ENCODE assay signal across 18 cellular contexts in the genomic region with DNA sequence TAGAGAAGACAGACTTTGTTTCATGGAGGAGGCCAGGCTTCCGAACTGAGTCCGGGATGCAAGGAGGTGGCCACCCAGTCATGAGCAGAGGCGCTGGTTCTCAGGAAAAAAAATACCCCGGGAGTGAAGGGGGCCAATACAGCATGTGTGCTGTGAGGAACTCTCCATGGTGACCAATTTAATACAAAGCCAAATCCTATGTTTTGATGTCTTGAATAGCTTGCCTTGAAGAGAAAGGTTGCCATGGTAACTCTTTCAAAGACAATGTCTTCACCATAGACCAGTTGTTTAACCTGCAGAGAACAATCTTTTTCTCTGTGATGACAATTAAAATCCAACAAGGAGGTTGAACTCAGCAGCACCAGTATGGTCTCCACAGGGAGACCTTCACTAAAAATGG.
"Had no signal": no experiment of that assay in that cellular context is flagged by ENCODE, and none has a peak within 500 bp of the region (broad histone marks: within the 10 kb centered on the region; RNA-seq: fewer than 3 reads in every experiment).

No MANE protein-coding gene starts in this region.

- H3K27me3 ChIP-seq: cardiac muscle cell, heart left ventricle, pancreas had no signal

- H3K27ac ChIP-seq: cardiac muscle cell, heart left ventricle, pancreas, thoracic aorta had no signal

- H3K27ac Mint-ChIP-seq: activated B cell treated with CpG ODN at 0.5 μM for 24 hours; activated CD4-positive, alpha-beta T cell treated with anti-CD3 and anti-CD28 coated beads, Interleukin-2, amount 10 ng/mL, durations not matched to agents 24 days and 14 days; activated naive CD4-positive, alpha-beta T cell treated with anti-CD3 and anti-CD28 coated beads for 36 hours; activated T-helper 17 cell treated with anti-CD3 and anti-CD28 coated beads, Interleukin-2, amount 50 U/mL, for 72 hours; nephron progenitor cell; stimulated activated naive CD8-positive, alpha-beta T cell treated with anti-CD3 and anti-CD28 coated beads, Interleukin-15, amount 100 ng/mL, for 72 hours had no signal

- H3K36me3 ChIP-seq: cardiac muscle cell, heart left ventricle, pancreas, thoracic aorta had no signal

- H3K4me1 Mint-ChIP-seq: activated B cell treated with CpG ODN at 0.5 μM for 24 hours; activated CD4-positive, alpha-beta T cell treated with anti-CD3 and anti-CD28 coated beads, Interleukin-2, amount 10 ng/mL, durations not matched to agents 24 days and 14 days; activated T-helper 17 cell treated with anti-CD3 and anti-CD28 coated beads, Interleukin-2, amount 50 U/mL, for 72 hours; nephron progenitor cell; stimulated activated naive CD8-positive, alpha-beta T cell treated with anti-CD3 and anti-CD28 coated beads, Interleukin-15, amount 100 ng/mL, for 72 hours had no signal

- H3K9me3 ChIP-seq: pancreas, thoracic aorta had no signal

- FAIRE-seq: astrocyte, colon, islet of Langerhans, pancreas had no signal

- ATAC-seq: activated T-helper 17 cell treated with anti-CD3 and anti-CD28 coated beads, Interleukin-2, amount 50 U/mL, for 72 hours; heart left ventricle; left lobe of liver; pancreas; stimulated activated naive CD8-positive, alpha-beta T cell treated with anti-CD3 and anti-CD28 coated beads, Interleukin-15, amount 100 ng/mL, for 72 hours had no signal

- H3K4me3 Mint-ChIP-seq: activated B cell treated with CpG ODN at 0.5 μM for 24 hours; activated CD4-positive, alpha-beta T cell treated with anti-CD3 and anti-CD28 coated beads, Interleukin-2, amount 10 ng/mL, durations not matched to agents 24 days and 14 days; activated naive CD4-positive, alpha-beta T cell treated with anti-CD3 and anti-CD28 coated beads for 36 hours; activated T-helper 17 cell treated with anti-CD3 and anti-CD28 coated beads, Interleukin-2, amount 50 U/mL, for 72 hours; nephron progenitor cell; stimulated activated naive CD8-positive, alpha-beta T cell treated with anti-CD3 and anti-CD28 coated beads, Interleukin-15, amount 100 ng/mL, for 72 hours had no signal

- DNase-seq: activated B cell treated with CpG ODN at 0.5 μM for 24 hours; activated CD4-positive, alpha-beta T cell treated with anti-CD3 and anti-CD28 coated beads, Interleukin-2, amount 10 ng/mL, durations not matched to agents 24 days and 14 days; activated naive CD4-positive, alpha-beta T cell treated with anti-CD3 and anti-CD28 coated beads for 36 hours; activated T-cell treated with anti-CD3 and anti-CD28 coated beads for 4 hours; foreskin melanocyte; heart left ventricle; nephron progenitor cell; pancreas; stimulated activated CD4-positive, alpha-beta T cell treated with anti-CD3 and anti-CD28 coated beads, Interleukin-15, amount 100 ng/mL, for 24 hours; stimulated activated CD4-positive, alpha-beta T cell treated with anti-CD3 and anti-CD28 coated beads, Interleukin-4, amount 100 ng/mL, for 24 hours; stimulated activated naive CD8-positive, alpha-beta T cell treated with anti-CD3 and anti-CD28 coated beads, Interleukin-15, amount 100 ng/mL, for 72 hours had no signal

- H3K4me3 ChIP-seq: cardiac muscle cell, heart left ventricle, pancreas, thoracic aorta had no signal

- H3K4me1 ChIP-seq: heart left ventricle, pancreas had no signal
